10 cellular contexts compared by ENCODE assay signal in genomic region chr10:91745086-91745831, GRCh38. TPM values are rescaled to one million over a fixed set of nuclear protein-coding genes. Genes with fewer than 3 reads are reported as not detected.
DNase-seq lines count a peak whose midpoint lies in the region; ATAC-seq and TF ChIP-seq lines count a peak whose summit lies in the region.
"Had no signal": no experiment of that assay in that cellular context is flagged by ENCODE, and none has a peak within 500 bp of the region (broad histone marks: within the 10 kb centered on the region; RNA-seq: fewer than 3 reads in every experiment).

No MANE protein-coding gene starts in this region.

- H3K9ac ChIP-seq in ES-I3 (ENCODE audit: low read depth, low read length): peak overlapping the region; percentile 46; the same call in 1 of the 2 replicates
- H3K9ac ChIP-seq in neural cell (ENCODE audit: low read length): no peak overlapping the region

- H3K27ac ChIP-seq in neural cell (ENCODE audit: low read length) (no peak overlapping the region), prostate gland (no peak overlapping the region)

- H3K27me3 ChIP-seq in neural cell (ENCODE audit: insufficient read depth, low read depth, low read length) (no peaks in the 10 kb centered on the region), prostate gland (replicated peaks; ENCODE audit: insufficient read depth) (no peaks in the 10 kb centered on the region)

- H3K4me1 Mint-ChIP-seq in effector memory CD8-positive, alpha-beta T cell (ENCODE audit: low read depth in 2 of 2): no peaks in the 10 kb centered on the region

- no peak overlapping the region for H3K4me3 Mint-ChIP-seq in effector memory CD8-positive, alpha-beta T cell

- H3K4me3 ChIP-seq in neural cell (ENCODE audit: low read length): no peak overlapping the region
- H3K4me3 ChIP-seq in prostate gland: no peak overlapping the region

- no peak for TF ChIP-seq RAD21 in neural cell (conservative IDR thresholded peaks at IDR 0.05)

- H3K9me3 ChIP-seq in ES-I3 (ENCODE audit: control insufficient read depth, insufficient read depth, low read length) (peaks cover 7% of the 10 kb centered on the region; the same call in 1 of the 2 replicates), neural cell (ENCODE audit: low read length) (no peaks in the 10 kb centered on the region), prostate gland (no peaks in the 10 kb centered on the region)

- DNase-seq in NCI-H510A (lab: John Stamatoyannopoulos, UW): peak; percentile 15
- no peak for DNase-seq in prostate gland (ENCODE audit: low spot score)
- no peak for DNase-seq in effector memory CD8-positive, alpha-beta T cell
- DNase-seq in NCI-H1105 treated with DMSO at 0.1 percent for 48 hours (lab: John Stamatoyannopoulos, UW): no peak
- DNase-seq in central memory CD4-positive, alpha-beta T cell: no peak
- DNase-seq: activated CD4-positive, alpha-beta T cell treated with anti-CD3 and anti-CD28 coated beads, Interleukin-2, amount 50 U/mL, for 4 hours; glutamatergic neuron had no signal

- no peaks in the 10 kb centered on the region for H3K79me2 ChIP-seq in neural cell (replicated peaks; ENCODE audit: insufficient read depth, low read length)

- ATAC-seq in esophagus mucosa: peak; percentile 83
- no peak for ATAC-seq in effector memory CD8-positive, alpha-beta T cell (replicated peaks)

- no peaks in the 10 kb centered on the region for H3K9me2 ChIP-seq in neural cell (ENCODE audit: insufficient read depth, low read length)

- no peak overlapping the region for H3K4me2 ChIP-seq in neural cell (ENCODE audit: low read length)

- no peaks in the 10 kb centered on the region for H3K36me3 ChIP-seq in ES-I3 (ENCODE audit: insufficient read depth, low read length)
- H3K36me3 ChIP-seq in neural cell (ENCODE audit: insufficient read depth, low read length): no peaks in the 10 kb centered on the region
- no peaks in the 10 kb centered on the region for H3K36me3 ChIP-seq in prostate gland

- H3K4me1 ChIP-seq in ES-I3 (ENCODE audit: insufficient read depth, low read length): no peaks in the 10 kb centered on the region
- no peaks in the 10 kb centered on the region for H3K4me1 ChIP-seq in prostate gland (replicated peaks)

- intact Hi-C loops in prostate gland (cut with DNase I): no loop called here

- no peak for TF ChIP-seq POLR2A in prostate gland (IDR thresholded peaks at IDR 0.05)

- no peaks in the 10 kb centered on the region for H3F3A ChIP-seq in neural cell (ENCODE audit: insufficient read depth, low read length, poor library complexity, severe bottlenecking)

- H3K27me3 Mint-ChIP-seq in effector memory CD8-positive, alpha-beta T cell: peaks cover 40 to 50% of the 10 kb centered on the region in 2 donors

- 72% methylated on average over 15 of the region's 15 CpGs for WGBS in prostate gland

- TF ChIP-seq EP300 in neural cell (conservative IDR thresholded peaks at IDR 0.05; ENCODE audit: poor library complexity, severe bottlenecking): no peak

- H2AFZ ChIP-seq in neural cell (ENCODE audit: low read depth, low read length): no peak overlapping the region

- H3K9me3 Mint-ChIP-seq in effector memory CD8-positive, alpha-beta T cell: no peaks in the 10 kb centered on the region

- TF ChIP-seq CTCF in neural cell (IDR thresholded peaks at IDR 0.05; ENCODE audit: poor library complexity, severe bottlenecking) (peak; percentile 17), prostate gland (IDR thresholded peaks at IDR 0.05) (peak in 2 of 4 experiments; percentile 13 to 32)

- no peaks in the 10 kb centered on the region for H3K36me3 Mint-ChIP-seq in effector memory CD8-positive, alpha-beta T cell (ENCODE audit: insufficient read depth)

- H3K27ac Mint-ChIP-seq in effector memory CD8-positive, alpha-beta T cell: no peak overlapping the region

- H4K20me1 ChIP-seq in neural cell (ENCODE audit: insufficient read depth): no peaks in the 10 kb centered on the region

TF ChIP-seq in neural cell, 6 proteins besides CTCF, POLR2A, EP300 and RAD21:
- TF ChIP-seq EZH2 (IDR thresholded peaks at IDR 0.05; ENCODE audit: borderline replicate concordance, insufficient read depth, low read length, poor library complexity, severe bottlenecking) (no peak), REST (IDR thresholded peaks at IDR 0.05; ENCODE audit: borderline replicate concordance) (no peak), TAF1 (IDR thresholded peaks at IDR 0.05; ENCODE audit: low read depth) (no peak), SMC3 (conservative IDR thresholded peaks at IDR 0.05; ENCODE audit: poor library complexity) (no peak), POLR2AphosphoS5 (IDR thresholded peaks at IDR 0.05) (no peak), MXI1 (conservative IDR thresholded peaks at IDR 0.05; ENCODE audit: poor library complexity, severe bottlenecking) (no peak)

RNA-seq across cellular contexts. Expression of gene TNKS2, which starts 53.0 kb away (rescaled TPM):
- total RNA-seq in esophagus mucosa (28.4 TPM), prostate gland (10 to 100 TPM; 38.5 to 43.2 TPM)
- 28.0 and 30.4 TPM in 2 replicates for polyA plus RNA-seq in neural cell
- 106 and 119 TPM in 2 replicates for polyA minus RNA-seq in neural cell
